In the genomic region with DNA sequence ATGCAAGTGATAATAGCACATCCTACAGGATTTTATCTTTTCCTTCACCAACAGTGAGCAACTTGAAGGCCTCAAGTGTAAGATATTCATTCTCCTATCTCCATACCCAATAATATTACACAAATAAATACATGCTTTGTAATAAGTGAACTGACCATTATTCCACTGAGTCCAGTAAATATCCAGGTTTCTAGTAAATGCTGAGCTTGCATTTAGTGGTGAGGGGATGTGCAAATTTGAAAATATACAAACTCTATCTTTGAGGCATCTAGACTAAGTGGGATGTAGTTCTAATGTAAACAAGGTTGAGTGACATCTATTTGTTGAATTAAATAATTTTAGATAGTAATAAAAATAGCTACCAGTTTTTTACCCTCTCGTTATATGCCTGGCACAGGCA, we compare ENCODE assay signal across 9 cellular contexts.
"Had no signal": no experiment of that assay in that cellular context is flagged by ENCODE, and none has a peak within 500 bp of the region (broad histone marks: within the 10 kb centered on the region; RNA-seq: fewer than 3 reads in every experiment).

No MANE protein-coding gene starts in this region.

- FAIRE-seq: H54, HTR-8/SVneo had no signal

- H3K4me2 ChIP-seq: KMS-11 had no signal

- DNase-seq: GM23248, GOT3, H9, HCEC 1CT, Karpas-422, KBM-7 had no signal

- H3K9ac ChIP-seq: GM23248, KMS-11 had no signal

- H3K4me3 ChIP-seq: GM23248 had no signal

- H3K27ac ChIP-seq: GM23248, KMS-11 had no signal

- H2AFZ ChIP-seq: GM23248 had no signal
